Comparison of ENCODE assay signal across 3 cellular contexts in genomic region chr2:3212984-3213383, GRCh38.
TF ChIP-seq lines count a peak whose summit lies in the region.

No MANE protein-coding gene starts in this region.

TF ChIP-seq in A549, 52 proteins besides CTCF, POLR2A, EP300 and RAD21:
- TF ChIP-seq CEBPB (IDR thresholded peaks at IDR 0.05) (peak; percentile 67 to 87; a peak in 3 of 4 replicates), CBX8 (IDR thresholded peaks at IDR 0.05) (no peak)

TF ChIP-seq in IMR-90, 13 proteins besides CTCF, POLR2A, EP300 and RAD21:
- TF ChIP-seq FOS (IDR thresholded peaks at IDR 0.05; ENCODE audit: low read depth, low read length) = no peak
- TF ChIP-seq CEBPB (IDR thresholded peaks at IDR 0.05; ENCODE audit: low read depth, low read length) = peak; percentile 89

TF ChIP-seq in H1, 55 proteins besides CTCF, POLR2A, EP300 and RAD21:
- TF ChIP-seq CEBPB (IDR thresholded peaks at IDR 0.05; ENCODE audit: low read depth, low read length) (peak; percentile 88), HDAC6 (IDR thresholded peaks at IDR 0.05; ENCODE audit: low read depth, low read length) (no peak), SIN3A (conservative IDR thresholded peaks at IDR 0.05 in 1 of 2, IDR thresholded peaks at IDR 0.05 in 1 of 2; ENCODE audit: low read depth in 1 of 2, low read length in 2 of 2) (no peak), YY1 (IDR thresholded peaks at IDR 0.05; ENCODE audit: low read depth, low read length) (no peak)
TF ChIP-seq in H1: peak in this region for 1.
